In the genomic region with DNA sequence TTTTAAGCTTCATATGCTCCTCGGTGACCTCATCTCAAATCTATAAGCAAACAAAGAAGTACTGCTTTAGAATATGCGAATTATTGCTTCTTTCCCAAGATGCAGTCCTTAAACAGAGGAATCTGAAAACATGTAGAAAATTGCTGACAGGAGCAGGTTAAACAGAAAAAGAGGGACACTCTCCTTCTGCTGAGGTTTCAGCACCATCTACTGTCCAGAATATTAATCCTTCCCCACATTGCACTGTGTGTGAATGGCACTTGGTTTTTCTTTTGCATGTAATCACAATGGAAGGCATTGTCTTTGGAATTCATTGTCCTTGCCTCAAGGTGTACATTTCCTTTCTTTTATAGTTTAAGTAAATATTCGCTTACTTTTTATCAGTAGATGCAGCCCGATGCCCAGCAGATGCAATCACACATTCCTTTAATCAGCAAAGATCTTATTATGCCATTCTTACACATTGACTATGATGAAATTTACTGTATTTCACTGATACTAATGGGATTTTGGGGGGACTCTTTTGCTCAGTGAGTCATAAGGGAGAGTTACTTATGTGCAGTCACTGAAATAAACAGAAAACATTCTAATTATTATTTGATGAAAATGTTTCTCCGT, we compare ENCODE assay signal across 9 cellular contexts.
DNase-seq lines count a peak whose midpoint lies in the region; ATAC-seq, FAIRE-seq and TF ChIP-seq lines count a peak whose summit lies in the region.
"Had no signal": no experiment of that assay in that cellular context is flagged by ENCODE, and none has a peak within 500 bp of the region (broad histone marks: within the 10 kb centered on the region; RNA-seq: fewer than 3 reads in every experiment).

No MANE protein-coding gene starts in this region.

- H3K23me2 ChIP-seq in H9 (ENCODE audit: insufficient read length, low read depth, low read length, poor library complexity, severe bottlenecking), result peaks cover 3% of the 10 kb centered on the region

- ATAC-seq in K562, result peak; percentile 71
- ATAC-seq in lower lobe of right lung, result peak; percentile 78 to 91
- no peak for ATAC-seq in CD4-positive, alpha-beta T cell (ENCODE audit: poor library complexity)
- ATAC-seq in naive thymus-derived CD8-positive, alpha-beta T cell, result no peak

- H3K4me3 ChIP-seq in K562 (no peak overlapping the region), lower lobe of right lung (no peak overlapping the region)

- no peak overlapping the region for H4K5ac ChIP-seq in H9 (ENCODE audit: insufficient read length, low read depth, low read length)

- H3K27me3 Mint-ChIP-seq in H9 (ENCODE audit: low read depth), result peaks cover 3% of the 10 kb centered on the region; the same call in 1 of the 2 replicates
- peaks cover 48% of the 10 kb centered on the region for H3K27me3 Mint-ChIP-seq in CD4-positive, alpha-beta T cell
- peaks cover 20% of the 10 kb centered on the region for H3K27me3 Mint-ChIP-seq in activated CD4-positive, alpha-beta T cell treated with anti-CD3 and anti-CD28 coated beads, Interleukin-2, amount 10 ng/mL, durations not matched to agents 7 days and 5 days
- H3K27me3 Mint-ChIP-seq in naive thymus-derived CD8-positive, alpha-beta T cell, result peaks cover 2 to 53% (median 25%) of the 10 kb centered on the region in 5 donors

- H2BK5ac ChIP-seq in H9 (ENCODE audit: insufficient read length, low read length), result no peak overlapping the region

- TF ChIP-seq RAD21 in K562 (CRISPR knock-in tag; conservative IDR thresholded peaks at IDR 0.05 in 1 of 2, IDR thresholded peaks at IDR 0.05 in 1 of 2), result peak; percentile 63 to 70

- H3K4ac ChIP-seq in H9 (ENCODE audit: low read depth, low read length), result no peak overlapping the region

- DNase-seq in H9 (no peak), NCI-H1105 treated with DMSO at 0.1 percent for 48 hours (lab: John Stamatoyannopoulos, UW) (peak; percentile 51), K562 (ENCODE audit: extremely low read depth in 1 of 4, low spot score in 3 of 4) (peak in 1 of 4 experiments; percentile 24), lower lobe of right lung (no peak)
- no peak for DNase-seq in CD4-positive, alpha-beta T cell
- no peak for DNase-seq in activated CD4-positive, alpha-beta T cell treated with anti-CD3 and anti-CD28 coated beads, Interleukin-2, amount 10 ng/mL, durations not matched to agents 7 days and 5 days
- no peak for DNase-seq in naive thymus-derived CD8-positive, alpha-beta T cell

- intact Hi-C loops in K562 (cut with micrococcal nuclease) (no loop called here), lower lobe of right lung (cut with DNase I) (no loop called here)
- intact Hi-C loops in CD4-positive, alpha-beta T cell (cut with DNase I, micrococcal nuclease), result no loop called here

- H2BK20ac ChIP-seq in H9 (ENCODE audit: low read depth, low read length, poor library complexity, severe bottlenecking), result no peak overlapping the region

- no peak for TF ChIP-seq POLR2A in K562 (conservative IDR thresholded peaks at IDR 0.05)

- no peak overlapping the region for H3K14ac ChIP-seq in H9 (ENCODE audit: insufficient read depth, low read length)

- H3K4me3 Mint-ChIP-seq in H9, result no peak overlapping the region
- no peak overlapping the region for H3K4me3 Mint-ChIP-seq in CD4-positive, alpha-beta T cell
- no peak overlapping the region for H3K4me3 Mint-ChIP-seq in activated CD4-positive, alpha-beta T cell treated with anti-CD3 and anti-CD28 coated beads, Interleukin-2, amount 10 ng/mL, durations not matched to agents 7 days and 5 days
- H3K4me3 Mint-ChIP-seq in naive thymus-derived CD8-positive, alpha-beta T cell, result no peak overlapping the region
- H3K4me3 Mint-ChIP-seq: stimulated activated naive CD8-positive, alpha-beta T cell treated with anti-CD3 and anti-CD28 coated beads, Interleukin-15, Interleukin-2, amounts not matched to agents 100 ng/mL and 50 ng/mL, for 24 hours had no signal

- no peak overlapping the region for H2AK5ac ChIP-seq in H9 (ENCODE audit: insufficient read length, low read length)

- H2AFZ ChIP-seq in H9 (ENCODE audit: low read length) (no peak overlapping the region), K562 (ENCODE audit: low read depth, low read length) (no peak overlapping the region)

- H4K8ac ChIP-seq in H9 (replicated peaks; ENCODE audit: insufficient read length, low read depth, low read length), result no peak overlapping the region

- no peaks in the 10 kb centered on the region for H3K79me1 ChIP-seq in H9 (ENCODE audit: insufficient read depth, low read depth, low read length, poor library complexity, severe bottlenecking)

- H3K4me2 ChIP-seq in H9 (ENCODE audit: insufficient read depth, insufficient read length, low read length) (no peak overlapping the region), K562 (ENCODE audit: insufficient read depth, low read length) (no peak overlapping the region)

- no peak overlapping the region for H3K18ac ChIP-seq in H9 (ENCODE audit: insufficient read length, low read depth, low read length)

- no CpG with 5 or more reads among the region's 5 CpGs for WGBS in H9 (ENCODE audit: extremely low coverage, insufficient read length, low lambda C conversion rate)
- 1% methylated on average over 5 of the region's 5 CpGs for WGBS in K562 (ENCODE audit: insufficient coverage, low coverage, missing lambda C conversion rate)

- BruUV-seq in K562 (replicated peaks; lab: Mats Ljungman, UMichigan), result no TSS peak

- TF ChIP-seq EP300 in K562 (IDR thresholded peaks at IDR 0.05; ENCODE audit: low read length), result no peak

- H3K27me3 ChIP-seq in H9 (ENCODE audit: insufficient read depth, low read length), result no peaks in the 10 kb centered on the region
- H3K27me3 ChIP-seq in K562 (ENCODE audit: control insufficient read depth in 2 of 2, insufficient read depth in 2 of 2, low read length in 2 of 2), result no peaks in the 10 kb centered on the region
- H3K27me3 ChIP-seq in lower lobe of right lung (ENCODE audit: low read depth), result no peaks in the 10 kb centered on the region
- H3K27me3 ChIP-seq in CD4-positive, alpha-beta T cell (ENCODE audit: control insufficient read depth, insufficient read depth, low read length), result peaks cover 3% of the 10 kb centered on the region

- H4K20me1 ChIP-seq in H9 (ENCODE audit: control insufficient read depth, insufficient read depth, insufficient read length) (no peaks in the 10 kb centered on the region), K562 (replicated peaks; ENCODE audit: control insufficient read depth, insufficient read depth, low read length) (no peaks in the 10 kb centered on the region)

- CTCF ChIA-PET in K562 (lab: Yijun Ruan, JAX; ENCODE audit: low intra/inter-chr PET ratio), result interaction anchor here (0.6 to 0.9 kb wide), 2 partner anchors 811 to 1934 kb away, joined by 3 to 4 read pairs; no protein-coding TSS in a partner anchor
- CTCF ChIA-PET in CD4-positive, alpha-beta T cell (lab: Charles Lee), result interaction anchor here (1.2 kb wide), 1 partner anchor 10 kb away, joined by 3 read pairs; no protein-coding TSS in a partner anchor
- CTCF ChIA-PET in activated CD4-positive, alpha-beta T cell treated with anti-CD3 and anti-CD28 coated beads, Interleukin-2, amount 10 ng/mL, durations not matched to agents 7 days and 5 days (lab: Charles Lee), result no interaction called here

- H3K27ac ChIP-seq in H9 (ENCODE audit: insufficient read length, low read depth, low read length) (no peak overlapping the region), K562 (ENCODE audit: extremely low read depth, low read depth, low read length) (no peak overlapping the region), lower lobe of right lung (no peak overlapping the region)
- no peak overlapping the region for H3K27ac ChIP-seq in CD4-positive, alpha-beta T cell (ENCODE audit: low read depth, low read length)

- peak; percentile 79 for FAIRE-seq in K562 (lab: Jason Lieb, UNC)

- no peak overlapping the region for H4K91ac ChIP-seq in H9 (ENCODE audit: insufficient read length, low read depth, low read length)

- no peaks in the 10 kb centered on the region for H3K36me3 Mint-ChIP-seq in H9 (ENCODE audit: insufficient read depth in 1 of 3, low read depth in 3 of 3)
- no peaks in the 10 kb centered on the region for H3K36me3 Mint-ChIP-seq in CD4-positive, alpha-beta T cell (ENCODE audit: low read depth)
- H3K36me3 Mint-ChIP-seq in activated CD4-positive, alpha-beta T cell treated with anti-CD3 and anti-CD28 coated beads, Interleukin-2, amount 10 ng/mL, durations not matched to agents 7 days and 5 days (ENCODE audit: low read depth), result no peaks in the 10 kb centered on the region
- H3K36me3 Mint-ChIP-seq in naive thymus-derived CD8-positive, alpha-beta T cell, result no peaks in the 10 kb centered on the region

- no peak overlapping the region for H3K23ac ChIP-seq in H9 (ENCODE audit: insufficient read length, low read depth, low read length)

- H3K9me1 ChIP-seq in K562 (ENCODE audit: control insufficient read depth, insufficient read depth, low read length), result no peaks in the 10 kb centered on the region

- no peaks in the 10 kb centered on the region for H3K79me2 ChIP-seq in H9 (ENCODE audit: insufficient read depth, low read length)
- no peaks in the 10 kb centered on the region for H3K79me2 ChIP-seq in K562 (ENCODE audit: control insufficient read depth, insufficient read depth, low read length)

- no peak overlapping the region for H3K27ac Mint-ChIP-seq in H9
- no peak overlapping the region for H3K27ac Mint-ChIP-seq in CD4-positive, alpha-beta T cell
- H3K27ac Mint-ChIP-seq in activated CD4-positive, alpha-beta T cell treated with anti-CD3 and anti-CD28 coated beads, Interleukin-2, amount 10 ng/mL, durations not matched to agents 7 days and 5 days, result no peak overlapping the region
- H3K27ac Mint-ChIP-seq in naive thymus-derived CD8-positive, alpha-beta T cell, result no peak overlapping the region
- H3K27ac Mint-ChIP-seq: stimulated activated naive CD8-positive, alpha-beta T cell treated with anti-CD3 and anti-CD28 coated beads, Interleukin-15, Interleukin-2, amounts not matched to agents 100 ng/mL and 50 ng/mL, for 24 hours had no signal

- TF ChIP-seq CTCF in GM12872 (IDR thresholded peaks at IDR 0.05; ENCODE audit: insufficient read depth, low read depth, low read length), result peak; percentile 34; the same call in 1 of the 3 replicates
- TF ChIP-seq CTCF in H9 (conservative IDR thresholded peaks at IDR 0.05), result peak; percentile 65; the same call in 2 of the 3 replicates
- peak; percentile 5 to 59 (median 32); a peak in 3 of 6 replicates for TF ChIP-seq CTCF in K562 (IDR thresholded peaks at IDR 0.05 in 2 of 3, conservative IDR thresholded peaks at IDR 0.05 in 1 of 3; ENCODE audit: insufficient read depth in 2 of 3, low read depth in 1 of 3, low read length in 3 of 3)
- TF ChIP-seq CTCF in lower lobe of right lung (IDR thresholded peaks at IDR 0.05), result peak; percentile 53
- TF ChIP-seq CTCF in CD4-positive, alpha-beta T cell (IDR thresholded peaks at IDR 0.05), result no peak

- H3K4me1 ChIP-seq in H9 (ENCODE audit: insufficient read depth, low read length) (peaks cover 5% of the 10 kb centered on the region; the same call in 1 of the 2 replicates), K562 (replicated peaks in 1 of 2; ENCODE audit: control insufficient read depth in 2 of 2, insufficient read depth in 2 of 2, low read length in 2 of 2) (no peaks in the 10 kb centered on the region), lower lobe of right lung (peaks cover 15% of the 10 kb centered on the region)

- H3K9me3 Mint-ChIP-seq in H9, result no peaks in the 10 kb centered on the region
- no peaks in the 10 kb centered on the region for H3K9me3 Mint-ChIP-seq in CD4-positive, alpha-beta T cell
- no peaks in the 10 kb centered on the region for H3K9me3 Mint-ChIP-seq in activated CD4-positive, alpha-beta T cell treated with anti-CD3 and anti-CD28 coated beads, Interleukin-2, amount 10 ng/mL, durations not matched to agents 7 days and 5 days
- H3K9me3 Mint-ChIP-seq in naive thymus-derived CD8-positive, alpha-beta T cell, result no peaks in the 10 kb centered on the region
- H3K9me3 Mint-ChIP-seq: stimulated activated naive CD8-positive, alpha-beta T cell treated with anti-CD3 and anti-CD28 coated beads, Interleukin-15, Interleukin-2, amounts not matched to agents 100 ng/mL and 50 ng/mL, for 24 hours had no signal

- H2BK15ac ChIP-seq in H9 (ENCODE audit: low read depth, low read length), result no peak overlapping the region

- in situ Hi-C loops in K562 (cut with MboI), result no loop called here

- POLR2A ChIA-PET in K562 (lab: Yijun Ruan, JAX), result interaction anchor here (0.6 kb wide), 1 partner anchor 496 kb away, joined by 3 read pairs; no protein-coding TSS in a partner anchor
- POLR2A ChIA-PET in CD4-positive, alpha-beta T cell (lab: Charles Lee), result interaction anchor here (1.1 kb wide), 1 partner anchor 12 kb away, joined by 3 read pairs; no protein-coding TSS in a partner anchor
- POLR2A ChIA-PET in activated CD4-positive, alpha-beta T cell treated with anti-CD3 and anti-CD28 coated beads, Interleukin-2, amount 10 ng/mL, durations not matched to agents 7 days and 5 days (lab: Charles Lee), result no interaction called here
- POLR2A ChIA-PET in naive thymus-derived CD8-positive, alpha-beta T cell (lab: Charles Lee), result no interaction called here

- H3K56ac ChIP-seq in H9 (ENCODE audit: insufficient read length, low read depth, low read length), result no peak overlapping the region

- no peak overlapping the region for H3T11ph ChIP-seq in H9 (ENCODE audit: low read length)

- H3K9me3 ChIP-seq in H9 (ENCODE audit: control insufficient read depth, low read depth, low read length) (no peaks in the 10 kb centered on the region), K562 (replicated peaks; ENCODE audit: control insufficient read depth, insufficient read depth, low read depth, low read length) (no peaks in the 10 kb centered on the region), lower lobe of right lung (no peaks in the 10 kb centered on the region)
- no peaks in the 10 kb centered on the region for H3K9me3 ChIP-seq in CD4-positive, alpha-beta T cell (ENCODE audit: control insufficient read depth, low read length)

- H2BK12ac ChIP-seq in H9 (ENCODE audit: insufficient read length, low read depth, low read length), result no peak overlapping the region

- no peak overlapping the region for H3K9ac ChIP-seq in H9 (ENCODE audit: extremely low read depth, insufficient read length, low read length)
- no peak overlapping the region for H3K9ac ChIP-seq in K562 (ENCODE audit: insufficient read depth in 1 of 2, low read depth in 2 of 2, low read length in 2 of 2)

- H3K36me3 ChIP-seq in K562 (ENCODE audit: control insufficient read depth, insufficient read depth, low read length) (no peaks in the 10 kb centered on the region), lower lobe of right lung (no peaks in the 10 kb centered on the region)

- no peak overlapping the region for H2BK120ac ChIP-seq in H9 (ENCODE audit: low read depth, low read length, poor library complexity, severe bottlenecking)

- H3K4me1 Mint-ChIP-seq in H9, result peaks cover 40 to 43% of the 10 kb centered on the region in 2 experiments
- no peaks in the 10 kb centered on the region for H3K4me1 Mint-ChIP-seq in CD4-positive, alpha-beta T cell (ENCODE audit: low read depth)
- H3K4me1 Mint-ChIP-seq in activated CD4-positive, alpha-beta T cell treated with anti-CD3 and anti-CD28 coated beads, Interleukin-2, amount 10 ng/mL, durations not matched to agents 7 days and 5 days, result no peaks in the 10 kb centered on the region
- no peaks in the 10 kb centered on the region for H3K4me1 Mint-ChIP-seq in naive thymus-derived CD8-positive, alpha-beta T cell

Comparison
In these comparisons a context has a peak if more than half of its experiments do, and no peak if none do; other contexts are left out.
1. ATAC-seq: peak in K562 (single experiment) and lower lobe of right lung (2 of 2); none in CD4-positive, alpha-beta T cell (single experiment) and naive thymus-derived CD8-positive, alpha-beta T cell (0 of 2).
2. POLR2A ChIA-PET loops: an anchor here in K562 (0.6 kb wide) and CD4-positive, alpha-beta T cell (1.1 kb wide); none called in activated CD4-positive, alpha-beta T cell treated with anti-CD3 and anti-CD28 coated beads, Interleukin-2, amount 10 ng/mL, durations not matched to agents 7 days and 5 days and naive thymus-derived CD8-positive, alpha-beta T cell.